Comparison of ENCODE assay signal across 9 cellular contexts in the genomic region with DNA sequence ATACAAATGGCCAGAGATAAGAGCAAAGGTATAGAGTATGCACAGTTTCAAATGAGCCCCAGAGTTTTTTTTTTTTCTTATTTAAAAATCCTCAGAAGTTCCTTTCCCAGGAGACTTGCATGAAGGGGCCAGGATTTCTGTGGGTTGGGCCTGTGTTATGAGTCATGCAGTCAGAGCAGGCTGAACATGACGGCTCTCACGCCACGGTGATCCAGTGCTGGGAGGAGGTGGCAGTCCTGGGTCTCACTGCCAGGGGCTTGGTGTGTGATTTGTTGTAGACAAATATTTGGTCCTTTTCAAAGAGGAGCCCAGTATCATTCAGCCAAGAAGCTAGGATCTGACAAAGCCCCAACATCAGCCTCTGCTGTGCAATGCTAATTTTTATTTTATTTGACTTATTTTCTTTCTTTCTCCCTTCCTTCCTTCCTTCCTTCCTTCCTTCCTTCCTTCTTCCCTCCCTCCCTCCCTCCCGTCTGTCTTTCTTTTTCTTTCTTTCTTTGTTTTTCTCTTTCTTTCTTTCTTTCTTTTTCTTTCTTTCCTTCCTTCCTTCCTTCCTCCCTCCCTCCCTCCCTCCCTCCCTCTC. TPM values are rescaled to one million over a fixed set of nuclear protein-coding genes. Genes with fewer than 3 reads are reported as not detected.
A peak's percentile ranks its signal among the peaks of the same experiment; 100 is the strongest.
DNase-seq lines count a peak whose midpoint lies in the region; ATAC-seq and TF ChIP-seq lines count a peak whose summit lies in the region.
"Had no signal": no experiment of that assay in that cellular context is flagged by ENCODE, and none has a peak within 500 bp of the region (broad histone marks: within the 10 kb centered on the region; RNA-seq: fewer than 3 reads in every experiment).

No MANE protein-coding gene starts in this region.

- ATAC-seq in GM19324 (IDR thresholded peaks at IDR 0.05; ENCODE audit: low FRiP score, unreplicated experiment), result no peak
- ATAC-seq in HG03378 (IDR thresholded peaks at IDR 0.05; ENCODE audit: unreplicated experiment), result no peak

- no peak overlapping the region for H3K4me3 ChIP-seq in GM12865 (ENCODE audit: low read depth, low read length)
- no peak overlapping the region for H3K4me3 ChIP-seq in fibroblast of pulmonary artery (replicated peaks; ENCODE audit: low read depth, low read length)
- H3K4me3 ChIP-seq: gastrocnemius medialis had no signal

- TF ChIP-seq CTCF in GM12865 (IDR thresholded peaks at IDR 0.05; ENCODE audit: insufficient read depth, low read depth, low read length, missing control alignments) (no peak), fibroblast of pulmonary artery (IDR thresholded peaks at IDR 0.05; ENCODE audit: low read length, missing control alignments) (no peak)

- DNase-seq in GM12865 (ENCODE audit: low read depth), result peak; percentile 48
- peak; percentile 81 for DNase-seq in OCI-M1 (lab: John Stamatoyannopoulos, UW)
- DNase-seq in fibroblast of pulmonary artery (ENCODE audit: low read depth), result peak; percentile 97
- peak; percentile 97 for DNase-seq in renal cortical epithelial cell (ENCODE audit: low read depth)
- DNase-seq in cortex of kidney (lab: John Stamatoyannopoulos, UW), result no peak
- DNase-seq in activated CD8-positive, alpha-beta memory T cell treated with anti-CD3 and anti-CD28 coated beads, Interleukin-2, amount 50 U/mL, for 48 hours, result no peak

RNA-seq across cellular contexts. Expression of a gene that starts 10.4 kb away (rescaled TPM):
- 0.05 and 0.52 TPM in 2 replicates for total RNA-seq in renal cortical epithelial cell

Comparison
In these comparisons a context has a peak if more than half of its experiments do, and no peak if none do; other contexts are left out.
1. DNase-seq: peak in GM12865 (single experiment), OCI-M1 (single experiment), fibroblast of pulmonary artery (single experiment) and renal cortical epithelial cell (single experiment); none in cortex of kidney (single experiment) and activated CD8-positive, alpha-beta memory T cell treated with anti-CD3 and anti-CD28 coated beads, Interleukin-2, amount 50 U/mL, for 48 hours (single experiment).